8 cellular contexts compared by ENCODE assay signal in genomic region chr17:67378444-67379250, GRCh38. TPM values are rescaled to one million over a fixed set of nuclear protein-coding genes. Genes with fewer than 3 reads are reported as not detected.
DNase-seq lines count a peak whose midpoint lies in the region; ATAC-seq, FAIRE-seq and TF ChIP-seq lines count a peak whose summit lies in the region.

No MANE protein-coding gene starts in this region.

- CTCF ChIA-PET in RWPE1 (lab: Yijun Ruan, JAX) = interaction anchor here (0.6 to 1.6 kb wide), 21 partner anchors 9 to 336 kb away, joined by 3 to 17 read pairs (median 3); no protein-coding TSS in a partner anchor

- TF ChIP-seq CTCF in BE2C (IDR thresholded peaks at IDR 0.05; ENCODE audit: low read depth, low read length) (peak; percentile 46), RWPE1 (conservative IDR thresholded peaks at IDR 0.05; ENCODE audit: low read depth) (peak; percentile 98), neutrophil (IDR thresholded peaks at IDR 0.05) (peak; percentile 61)

- no peaks in the 10 kb centered on the region for H3K9me3 ChIP-seq in BE2C
- no peaks in the 10 kb centered on the region for H3K9me3 ChIP-seq in KOPT-K1 (ENCODE audit: insufficient read depth, low read length, poor library complexity, severe bottlenecking)
- H3K9me3 ChIP-seq in neutrophil = no peaks in the 10 kb centered on the region

- DNase-seq in BE2C (peak; percentile 88), RWPE1 (ENCODE audit: low spot score) (peak; percentile 79), frontal cortex (ENCODE audit: low spot score in 2 of 2) (peak; percentile 79 to 81), superior temporal gyrus (ENCODE audit: extremely low spot score) (peak; percentile 63)
- DNase-seq in activated naive CD4-positive, alpha-beta T cell (lab: John Stamatoyannopoulos, UW) = peak; percentile 58 to 78 (median 62)

- no peak for FAIRE-seq in frontal cortex (lab: Jason Lieb, UNC)

- H3K27me3 ChIP-seq in BE2C (no peaks in the 10 kb centered on the region), neutrophil (peaks cover 12% of the 10 kb centered on the region)

- peak overlapping the region; percentile 81 for H3K4me3 ChIP-seq in BE2C (ENCODE audit: low read depth, low read length)
- peak overlapping the region; percentile 91 to 92 for H3K4me3 ChIP-seq in neutrophil (ENCODE audit: low read depth in 1 of 2, low read length in 1 of 2)

- H3K36me3 ChIP-seq in BE2C (no peaks in the 10 kb centered on the region), KOPT-K1 (ENCODE audit: insufficient read depth, low read length) (no peaks in the 10 kb centered on the region), neutrophil (no peaks in the 10 kb centered on the region)

- POLR2A ChIA-PET in RWPE1 (lab: Yijun Ruan, JAX; ENCODE audit: low non-redundant PET) = no interaction called here

- H3K27ac ChIP-seq in KOPT-K1 (ENCODE audit: low read depth, low read length, poor library complexity, severe bottlenecking) = peak overlapping the region; percentile 84
- H3K27ac ChIP-seq in RWPE1 = peak overlapping the region; percentile 86
- peak overlapping the region; percentile 94 for H3K27ac ChIP-seq in neutrophil

- peak; percentile 28 for ATAC-seq in GM19351 (IDR thresholded peaks at IDR 0.05; ENCODE audit: unreplicated experiment)

- no peaks in the 10 kb centered on the region for H3K4me1 ChIP-seq in BE2C
- H3K4me1 ChIP-seq in neutrophil (ENCODE audit: control insufficient read depth in 1 of 2, insufficient read depth in 1 of 2, low read depth in 1 of 2, low read length in 1 of 2) = peaks cover 29 to 30% of the 10 kb centered on the region in 2 experiments

RNA-seq across cellular contexts. Expression of gene PITPNC1, which starts 1.6 kb away (rescaled TPM):
- 9.4 TPM for polyA plus RNA-seq in BE2C (2012; ENCODE audit: insufficient read depth, insufficient read length, low read depth)
- total RNA-seq in frontal cortex = 70.9 TPM

RNA-seq across cellular contexts. Expression of gene PSMD12, which starts 12.3 kb away (rescaled TPM):
- polyA plus RNA-seq in BE2C (2012; ENCODE audit: insufficient read depth, insufficient read length, low read depth) = 136 TPM
- 57.5 TPM for total RNA-seq in frontal cortex

Comparison
In these comparisons a context has a peak if more than half of its experiments do, and no peak if none do; other contexts are left out.
1. Peak in every context shown above with its lines: DNase-seq, ATAC-seq, H3K4me3 ChIP-seq and H3K27ac ChIP-seq.
2. CTCF ChIP-seq: peak in every context shown above with its lines; median percentile 98 in RWPE1; 61 in neutrophil; 46 in BE2C.